In the genomic region with DNA sequence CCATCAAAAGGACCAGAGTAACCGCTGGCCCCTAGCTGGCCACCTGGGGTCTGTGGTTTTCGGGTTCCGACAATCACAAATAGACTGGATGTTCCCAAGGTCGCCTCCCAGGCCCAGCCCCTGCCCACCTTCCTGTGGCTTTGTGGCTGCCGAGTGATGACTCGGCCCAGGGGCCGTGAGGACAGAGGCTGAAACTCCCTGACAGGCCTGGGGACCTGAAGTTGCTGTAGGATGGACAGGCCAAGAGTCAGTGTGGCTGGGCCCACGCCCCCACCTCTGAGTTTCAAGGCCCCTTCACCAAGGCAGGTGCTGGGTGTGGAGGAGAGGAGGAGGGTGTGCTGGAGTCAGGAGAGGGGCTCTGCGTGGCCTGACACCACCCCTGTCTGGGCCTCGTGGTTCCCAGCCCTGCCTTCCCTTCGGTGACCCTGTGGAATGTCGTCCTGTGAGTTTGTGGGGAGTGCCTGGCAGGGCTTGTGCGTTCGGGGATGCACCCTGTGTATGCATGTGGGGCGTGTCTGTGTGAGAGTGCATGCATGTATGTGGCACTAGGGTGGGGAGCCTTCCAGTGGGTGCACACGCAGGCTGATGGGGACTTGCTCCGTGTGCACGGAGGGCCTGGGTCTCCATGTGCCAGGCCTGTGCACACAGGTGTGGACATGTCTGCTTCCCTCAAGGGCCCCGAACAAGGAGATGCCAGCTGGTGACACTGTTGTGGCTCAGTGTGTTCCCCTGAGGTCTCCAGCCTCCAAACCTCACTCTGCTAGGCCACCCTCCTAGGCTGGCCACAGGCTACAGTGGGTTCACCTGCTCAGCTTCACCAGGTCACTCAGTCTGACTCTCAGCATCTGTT, we compare ENCODE assay signal across 14 cellular contexts. TPM values are rescaled to one million over a fixed set of nuclear protein-coding genes. Genes with fewer than 3 reads are reported as not detected.
DNase-seq lines count a peak whose midpoint lies in the region; ATAC-seq and TF ChIP-seq lines count a peak whose summit lies in the region.
"Had no signal": no experiment of that assay in that cellular context is flagged by ENCODE, and none has a peak within 500 bp of the region (broad histone marks: within the 10 kb centered on the region; RNA-seq: fewer than 3 reads in every experiment).

No MANE protein-coding gene starts in this region.

- H3K4me1 ChIP-seq in duodenal mucosa (ENCODE audit: control insufficient read depth in 1 of 2, insufficient read depth in 2 of 2, low read length in 2 of 2): peaks cover 21 to 26% of the 10 kb centered on the region in 2 donors

- H3K4me1 Mint-ChIP-seq in neural crest cell: peaks cover 7% of the 10 kb centered on the region
- peaks cover 30% of the 10 kb centered on the region for H3K4me1 Mint-ChIP-seq in activated T-cell treated with anti-CD3 and anti-CD28 coated beads, Interleukin-2, amount 50 U/mL, for 24 hours (ENCODE audit: low read depth)

- no peaks in the 10 kb centered on the region for H3K36me3 Mint-ChIP-seq in neural crest cell (ENCODE audit: low read depth)
- no peaks in the 10 kb centered on the region for H3K36me3 Mint-ChIP-seq in activated T-cell treated with anti-CD3 and anti-CD28 coated beads, Interleukin-2, amount 50 U/mL, for 24 hours (ENCODE audit: low read depth)

- H3K27me3 Mint-ChIP-seq in neural crest cell (ENCODE audit: low read depth): no peaks in the 10 kb centered on the region
- H3K27me3 Mint-ChIP-seq in activated T-cell treated with anti-CD3 and anti-CD28 coated beads, Interleukin-2, amount 50 U/mL, for 24 hours: no peaks in the 10 kb centered on the region
- H3K27me3 Mint-ChIP-seq: activated naive CD8-positive, alpha-beta T cell had no signal

- H3K4me3 ChIP-seq in GM08714 (ENCODE audit: low read length) (peak overlapping the region; percentile 64; the same call in 1 of the 2 replicates), duodenal mucosa (ENCODE audit: low read depth in 1 of 2, low read length in 2 of 2) (peak overlapping the region; percentile 35 to 54)

- H3K27me3 ChIP-seq in duodenal mucosa (ENCODE audit: control insufficient read depth in 1 of 2, insufficient read depth in 2 of 2, low read length in 2 of 2): no peaks in the 10 kb centered on the region

- TF ChIP-seq CTCF in neural crest cell (conservative IDR thresholded peaks at IDR 0.05): peak; percentile 8

- ATAC-seq in GM21360 (IDR thresholded peaks at IDR 0.05; ENCODE audit: unreplicated experiment) (no peak), GM21423 (IDR thresholded peaks at IDR 0.05; ENCODE audit: unreplicated experiment) (no peak), HG02571 (IDR thresholded peaks at IDR 0.05; ENCODE audit: unreplicated experiment) (no peak)

- H3K27ac Mint-ChIP-seq in neural crest cell (ENCODE audit: unreplicated experiment): no peak overlapping the region
- no peak overlapping the region for H3K27ac Mint-ChIP-seq in activated T-cell treated with anti-CD3 and anti-CD28 coated beads, Interleukin-2, amount 50 U/mL, for 24 hours
- H3K27ac Mint-ChIP-seq: activated naive CD8-positive, alpha-beta T cell had no signal

- peak; percentile 60 for DNase-seq in HT-29 (ENCODE audit: low spot score)
- DNase-seq in neural crest cell (ENCODE audit: low read depth, low spot score): no peak
- no peak for DNase-seq in activated T-cell treated with anti-CD3 and anti-CD28 coated beads, Interleukin-2, amount 50 U/mL, for 24 hours
- DNase-seq: activated CD4-positive, alpha-beta T cell treated with anti-CD3 and anti-CD28 coated beads for 4 hours; C1 segment of cervical spinal cord; NCI-H1436; retina; SW 1271 had no signal

- no peaks in the 10 kb centered on the region for H3K36me3 ChIP-seq in duodenal mucosa (ENCODE audit: control insufficient read depth in 1 of 2, insufficient read depth in 2 of 2, low read length in 2 of 2)

- H3K9me3 ChIP-seq in duodenal mucosa (ENCODE audit: control insufficient read depth in 1 of 2, low read length in 2 of 2): no peaks in the 10 kb centered on the region

- no peak overlapping the region for H3K4me3 Mint-ChIP-seq in neural crest cell
- no peak overlapping the region for H3K4me3 Mint-ChIP-seq in activated T-cell treated with anti-CD3 and anti-CD28 coated beads, Interleukin-2, amount 50 U/mL, for 24 hours
- H3K4me3 Mint-ChIP-seq: activated naive CD8-positive, alpha-beta T cell had no signal

- H3K9me3 Mint-ChIP-seq in neural crest cell: no peaks in the 10 kb centered on the region
- H3K9me3 Mint-ChIP-seq in activated T-cell treated with anti-CD3 and anti-CD28 coated beads, Interleukin-2, amount 50 U/mL, for 24 hours: no peaks in the 10 kb centered on the region

- peak overlapping the region in 1 of 2 donors; percentile 20 for H3K9ac ChIP-seq in duodenal mucosa (ENCODE audit: low read depth in 1 of 2, low read length in 2 of 2)

- no peak overlapping the region for H3K27ac ChIP-seq in duodenal mucosa (ENCODE audit: low read depth, low read length)

RNA-seq across cellular contexts. Expression of gene MGAT3, which starts 8.4 kb away (rescaled TPM):
- total RNA-seq in HT-29 (2014; rRNA removed; shearing (Covaris generic)): 1.0 and 1.6 TPM in 2 replicates
- 20.3 and 23.5 TPM in 2 replicates for total RNA-seq in neural crest cell

RNA-seq across cellular contexts. Expression of gene TAB1, which starts 48.9 kb away (rescaled TPM):
- 14.0 and 16.7 TPM in 2 replicates for total RNA-seq in HT-29 (2014; rRNA removed; shearing (Covaris generic))
- total RNA-seq in neural crest cell: 33.8 and 38.3 TPM in 2 replicates

RNA-seq across cellular contexts. Expression of gene MIEF1, which starts 53.7 kb away (rescaled TPM):
- total RNA-seq in HT-29 (2014; rRNA removed; shearing (Covaris generic)): 16.9 and 19.0 TPM in 2 replicates
- 43.3 and 45.0 TPM in 2 replicates for total RNA-seq in neural crest cell
